ENCODE assay signal across 12 cellular contexts in the genomic region with DNA sequence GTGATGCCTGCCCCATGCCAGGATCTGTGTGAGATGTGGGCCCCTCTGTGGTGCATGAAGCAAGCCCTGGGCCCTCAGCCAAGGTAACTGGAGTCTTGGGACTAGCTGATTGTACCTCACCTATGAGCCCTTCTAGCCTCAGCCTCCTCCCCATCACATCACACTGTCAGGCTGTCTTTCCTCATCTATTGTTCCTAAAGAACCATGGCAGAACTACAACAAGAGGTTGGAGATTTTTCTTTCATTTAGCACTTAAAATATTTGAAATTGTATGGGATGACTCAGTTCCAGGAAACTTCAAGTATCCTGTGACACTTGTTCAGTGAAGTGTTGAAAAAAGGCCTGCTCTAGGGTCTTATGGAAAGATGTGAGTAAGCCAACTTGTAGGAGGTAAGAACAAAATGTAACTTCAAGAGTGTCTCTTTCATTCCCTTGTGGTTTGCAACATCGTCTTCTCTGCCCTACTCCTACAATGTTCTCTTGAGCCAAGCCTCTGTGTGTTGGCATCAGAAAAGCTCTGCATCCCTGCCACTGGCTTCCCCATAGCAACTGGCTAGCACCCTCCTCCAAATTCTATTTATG. TPM values are rescaled to one million over a fixed set of nuclear protein-coding genes. Genes with fewer than 3 reads are reported as not detected.
DNase-seq lines count a peak whose midpoint lies in the region; ATAC-seq and TF ChIP-seq lines count a peak whose summit lies in the region.
"Had no signal": no experiment of that assay in that cellular context is flagged by ENCODE, and none has a peak within 500 bp of the region (broad histone marks: within the 10 kb centered on the region; RNA-seq: fewer than 3 reads in every experiment).

No MANE protein-coding gene starts in this region.

- peaks cover 3% of the 10 kb centered on the region for H3K27me3 Mint-ChIP-seq in activated naive CD4-positive, alpha-beta T cell treated with anti-CD3 and anti-CD28 coated beads for 36 hours (ENCODE audit: low read depth)
- H3K27me3 Mint-ChIP-seq in activated naive CD4-positive, alpha-beta T cell treated with anti-CD3 and anti-CD28 coated beads, Interleukin-2, amount 10 ng/mL, durations not matched to agents 7 days and 5 days = peaks cover 12% of the 10 kb centered on the region
- peaks cover 4% of the 10 kb centered on the region for H3K27me3 Mint-ChIP-seq in activated T-helper 17 cell treated with anti-CD3 and anti-CD28 coated beads, Interleukin-2, amount 50 U/mL, for 72 hours
- H3K27me3 Mint-ChIP-seq in stimulated activated naive CD8-positive, alpha-beta T cell treated with anti-CD3 and anti-CD28 coated beads, Interleukin-15, amount 100 ng/mL, for 72 hours = no peaks in the 10 kb centered on the region

- WGBS in adrenal gland, 4 donors = 68 to 100% (median 75%) methylated on average over 1 of the region's 1 CpG

- TF ChIP-seq POLR2A in adrenal gland (IDR thresholded peaks at IDR 0.05) = no peak

- ATAC-seq in activated T-helper 17 cell treated with anti-CD3 and anti-CD28 coated beads, Interleukin-2, amount 50 U/mL, for 72 hours (replicated peaks) = peak; percentile 43
- ATAC-seq in stimulated activated naive CD8-positive, alpha-beta T cell treated with anti-CD3 and anti-CD28 coated beads, Interleukin-15, amount 100 ng/mL, for 72 hours = peak; percentile 72
- no peak for ATAC-seq in HG03457 (IDR thresholded peaks at IDR 0.05; ENCODE audit: unreplicated experiment)
- ATAC-seq: esophagus mucosa, Panc1 had no signal

- H3K9me3 Mint-ChIP-seq in activated naive CD4-positive, alpha-beta T cell treated with anti-CD3 and anti-CD28 coated beads for 36 hours = no peaks in the 10 kb centered on the region
- no peaks in the 10 kb centered on the region for H3K9me3 Mint-ChIP-seq in activated naive CD4-positive, alpha-beta T cell treated with anti-CD3 and anti-CD28 coated beads, Interleukin-2, amount 10 ng/mL, durations not matched to agents 7 days and 5 days
- H3K9me3 Mint-ChIP-seq in activated T-helper 17 cell treated with anti-CD3 and anti-CD28 coated beads, Interleukin-2, amount 50 U/mL, for 72 hours = no peaks in the 10 kb centered on the region
- H3K9me3 Mint-ChIP-seq in stimulated activated naive CD8-positive, alpha-beta T cell treated with anti-CD3 and anti-CD28 coated beads, Interleukin-15, amount 100 ng/mL, for 72 hours = no peaks in the 10 kb centered on the region

- H3K36me3 ChIP-seq in adrenal gland (replicated peaks in 1 of 2) = no peaks in the 10 kb centered on the region

- H3K36me3 Mint-ChIP-seq in activated naive CD4-positive, alpha-beta T cell treated with anti-CD3 and anti-CD28 coated beads for 36 hours (ENCODE audit: low read depth) = no peaks in the 10 kb centered on the region
- no peaks in the 10 kb centered on the region for H3K36me3 Mint-ChIP-seq in activated naive CD4-positive, alpha-beta T cell treated with anti-CD3 and anti-CD28 coated beads, Interleukin-2, amount 10 ng/mL, durations not matched to agents 7 days and 5 days
- H3K36me3 Mint-ChIP-seq in activated T-helper 17 cell treated with anti-CD3 and anti-CD28 coated beads, Interleukin-2, amount 50 U/mL, for 72 hours (ENCODE audit: low read depth) = no peaks in the 10 kb centered on the region

- CTCF ChIA-PET in activated naive CD4-positive, alpha-beta T cell treated with anti-CD3 and anti-CD28 coated beads for 36 hours (lab: Charles Lee) = interaction anchor here (1.0 to 1.4 kb wide), 2 partner anchors 45 to 60 kb away, joined by 3 read pairs; no protein-coding TSS in a partner anchor
- CTCF ChIA-PET in activated naive CD4-positive, alpha-beta T cell treated with anti-CD3 and anti-CD28 coated beads, Interleukin-2, amount 10 ng/mL, durations not matched to agents 7 days and 5 days (lab: Charles Lee) = interaction anchor here (0.7 to 1.1 kb wide), 2 partner anchors 11 to 27 kb away, joined by 3 read pairs; no protein-coding TSS in a partner anchor

- H3K4me1 ChIP-seq in adrenal gland (replicated peaks in 1 of 2) = no peaks in the 10 kb centered on the region

- H3K27ac Mint-ChIP-seq in activated naive CD4-positive, alpha-beta T cell treated with anti-CD3 and anti-CD28 coated beads for 36 hours = peak overlapping the region; percentile 65
- no peak overlapping the region for H3K27ac Mint-ChIP-seq in activated naive CD4-positive, alpha-beta T cell treated with anti-CD3 and anti-CD28 coated beads, Interleukin-2, amount 10 ng/mL, durations not matched to agents 7 days and 5 days
- peak overlapping the region; percentile 11 for H3K27ac Mint-ChIP-seq in activated T-helper 17 cell treated with anti-CD3 and anti-CD28 coated beads, Interleukin-2, amount 50 U/mL, for 72 hours
- H3K27ac Mint-ChIP-seq in stimulated activated naive CD8-positive, alpha-beta T cell treated with anti-CD3 and anti-CD28 coated beads, Interleukin-15, amount 100 ng/mL, for 72 hours = peak overlapping the region in 1 of 2 donors; percentile 63

- no peak overlapping the region for H3K4me3 Mint-ChIP-seq in activated naive CD4-positive, alpha-beta T cell treated with anti-CD3 and anti-CD28 coated beads for 36 hours
- no peak overlapping the region for H3K4me3 Mint-ChIP-seq in activated naive CD4-positive, alpha-beta T cell treated with anti-CD3 and anti-CD28 coated beads, Interleukin-2, amount 10 ng/mL, durations not matched to agents 7 days and 5 days
- H3K4me3 Mint-ChIP-seq in activated T-helper 17 cell treated with anti-CD3 and anti-CD28 coated beads, Interleukin-2, amount 50 U/mL, for 72 hours = no peak overlapping the region
- H3K4me3 Mint-ChIP-seq in stimulated activated naive CD8-positive, alpha-beta T cell treated with anti-CD3 and anti-CD28 coated beads, Interleukin-15, amount 100 ng/mL, for 72 hours = peak overlapping the region; percentile 40 to 41

- peaks cover 21% of the 10 kb centered on the region for H3K4me1 Mint-ChIP-seq in activated naive CD4-positive, alpha-beta T cell treated with anti-CD3 and anti-CD28 coated beads for 36 hours (ENCODE audit: low read depth)
- H3K4me1 Mint-ChIP-seq in activated naive CD4-positive, alpha-beta T cell treated with anti-CD3 and anti-CD28 coated beads, Interleukin-2, amount 10 ng/mL, durations not matched to agents 7 days and 5 days = peaks cover 2% of the 10 kb centered on the region
- no peaks in the 10 kb centered on the region for H3K4me1 Mint-ChIP-seq in activated T-helper 17 cell treated with anti-CD3 and anti-CD28 coated beads, Interleukin-2, amount 50 U/mL, for 72 hours
- H3K4me1 Mint-ChIP-seq in stimulated activated naive CD8-positive, alpha-beta T cell treated with anti-CD3 and anti-CD28 coated beads, Interleukin-15, amount 100 ng/mL, for 72 hours = peaks cover 37% of the 10 kb centered on the region

- DNase-seq in activated naive CD4-positive, alpha-beta T cell treated with anti-CD3 and anti-CD28 coated beads for 36 hours = no peak
- no peak for DNase-seq in activated naive CD4-positive, alpha-beta T cell treated with anti-CD3 and anti-CD28 coated beads, Interleukin-2, amount 10 ng/mL, durations not matched to agents 7 days and 5 days
- DNase-seq in glomerular endothelial cell (ENCODE audit: extremely low read depth, low read depth, low spot score) (peak; percentile 47), adrenal gland (no peak)
- no peak for DNase-seq in stimulated activated naive CD8-positive, alpha-beta T cell treated with anti-CD3 and anti-CD28 coated beads, Interleukin-15, amount 100 ng/mL, for 72 hours
- no peak for DNase-seq in activated CD4-positive, CD25-positive, alpha-beta regulatory T cell treated with anti-CD3 and anti-CD28 coated beads, Interleukin-2, amount 50 U/mL, for 72 hours

- no peak overlapping the region for H3K4me3 ChIP-seq in adrenal gland
- H3K4me3 ChIP-seq: K562 had no signal

- H3K27ac ChIP-seq in adrenal gland = no peak overlapping the region
- H3K27ac ChIP-seq: C4-2B had no signal

- H3K9me3 ChIP-seq in adrenal gland (replicated peaks in 1 of 3) = no peaks in the 10 kb centered on the region

- TF ChIP-seq CTCF in adrenal gland (IDR thresholded peaks at IDR 0.05) = no peak

- H3K27me3 ChIP-seq in adrenal gland = no peaks in the 10 kb centered on the region

- intact Hi-C loops in activated naive CD4-positive, alpha-beta T cell treated with anti-CD3 and anti-CD28 coated beads for 36 hours (cut with micrococcal nuclease) = loop anchor here (1.0 to 5.0 kb wide), 4 partner anchors 13 to 212 kb away; partner anchors contain the start of genes LEKR1 and TIPARP
- intact Hi-C loops in adrenal gland (cut with DNase I) = no loop called here

RNA-seq across cellular contexts. Expression of gene TIPARP, which starts 58.7 kb away (rescaled TPM):
- 10 to 100 TPM; 15.7 to 17.1 TPM for total RNA-seq in activated naive CD4-positive, alpha-beta T cell treated with anti-CD3 and anti-CD28 coated beads for 36 hours
- 10 to 100 TPM; 44.4 to 57.3 TPM for total RNA-seq in activated T-helper 17 cell treated with anti-CD3 and anti-CD28 coated beads, Interleukin-2, amount 50 U/mL, for 72 hours
- total RNA-seq in glomerular endothelial cell = 38.1 and 44.7 TPM in 2 replicates
- 10 to 100 TPM; 15.8 to 75.5 (median 21.8) TPM for total RNA-seq in adrenal gland
- polyA plus RNA-seq in adrenal gland = 10 to 100 TPM in 2 of 3 donors, 1 to 10 TPM in 1; 9.5 to 14.6 (median 10.9) TPM

Comparison
In these comparisons a context has a peak if more than half of its experiments do, and no peak if none do; other contexts are left out.
1. H3K4me3 Mint-ChIP-seq: peak in stimulated activated naive CD8-positive, alpha-beta T cell treated with anti-CD3 and anti-CD28 coated beads, Interleukin-15, amount 100 ng/mL, for 72 hours (2 of 2); none in activated naive CD4-positive, alpha-beta T cell treated with anti-CD3 and anti-CD28 coated beads for 36 hours (single experiment), activated naive CD4-positive, alpha-beta T cell treated with anti-CD3 and anti-CD28 coated beads, Interleukin-2, amount 10 ng/mL, durations not matched to agents 7 days and 5 days (single experiment) and activated T-helper 17 cell treated with anti-CD3 and anti-CD28 coated beads, Interleukin-2, amount 50 U/mL, for 72 hours (single experiment).